1 cellular context compared by ENCODE assay signal in genomic region chr9:135979472-135980166, GRCh38.
TF ChIP-seq lines count a peak whose summit lies in the region.

No MANE protein-coding gene starts in this region.

TF ChIP-seq in HepG2, 621 proteins besides CTCF, POLR2A, EP300 and RAD21:
- TF ChIP-seq, protein P1, sequence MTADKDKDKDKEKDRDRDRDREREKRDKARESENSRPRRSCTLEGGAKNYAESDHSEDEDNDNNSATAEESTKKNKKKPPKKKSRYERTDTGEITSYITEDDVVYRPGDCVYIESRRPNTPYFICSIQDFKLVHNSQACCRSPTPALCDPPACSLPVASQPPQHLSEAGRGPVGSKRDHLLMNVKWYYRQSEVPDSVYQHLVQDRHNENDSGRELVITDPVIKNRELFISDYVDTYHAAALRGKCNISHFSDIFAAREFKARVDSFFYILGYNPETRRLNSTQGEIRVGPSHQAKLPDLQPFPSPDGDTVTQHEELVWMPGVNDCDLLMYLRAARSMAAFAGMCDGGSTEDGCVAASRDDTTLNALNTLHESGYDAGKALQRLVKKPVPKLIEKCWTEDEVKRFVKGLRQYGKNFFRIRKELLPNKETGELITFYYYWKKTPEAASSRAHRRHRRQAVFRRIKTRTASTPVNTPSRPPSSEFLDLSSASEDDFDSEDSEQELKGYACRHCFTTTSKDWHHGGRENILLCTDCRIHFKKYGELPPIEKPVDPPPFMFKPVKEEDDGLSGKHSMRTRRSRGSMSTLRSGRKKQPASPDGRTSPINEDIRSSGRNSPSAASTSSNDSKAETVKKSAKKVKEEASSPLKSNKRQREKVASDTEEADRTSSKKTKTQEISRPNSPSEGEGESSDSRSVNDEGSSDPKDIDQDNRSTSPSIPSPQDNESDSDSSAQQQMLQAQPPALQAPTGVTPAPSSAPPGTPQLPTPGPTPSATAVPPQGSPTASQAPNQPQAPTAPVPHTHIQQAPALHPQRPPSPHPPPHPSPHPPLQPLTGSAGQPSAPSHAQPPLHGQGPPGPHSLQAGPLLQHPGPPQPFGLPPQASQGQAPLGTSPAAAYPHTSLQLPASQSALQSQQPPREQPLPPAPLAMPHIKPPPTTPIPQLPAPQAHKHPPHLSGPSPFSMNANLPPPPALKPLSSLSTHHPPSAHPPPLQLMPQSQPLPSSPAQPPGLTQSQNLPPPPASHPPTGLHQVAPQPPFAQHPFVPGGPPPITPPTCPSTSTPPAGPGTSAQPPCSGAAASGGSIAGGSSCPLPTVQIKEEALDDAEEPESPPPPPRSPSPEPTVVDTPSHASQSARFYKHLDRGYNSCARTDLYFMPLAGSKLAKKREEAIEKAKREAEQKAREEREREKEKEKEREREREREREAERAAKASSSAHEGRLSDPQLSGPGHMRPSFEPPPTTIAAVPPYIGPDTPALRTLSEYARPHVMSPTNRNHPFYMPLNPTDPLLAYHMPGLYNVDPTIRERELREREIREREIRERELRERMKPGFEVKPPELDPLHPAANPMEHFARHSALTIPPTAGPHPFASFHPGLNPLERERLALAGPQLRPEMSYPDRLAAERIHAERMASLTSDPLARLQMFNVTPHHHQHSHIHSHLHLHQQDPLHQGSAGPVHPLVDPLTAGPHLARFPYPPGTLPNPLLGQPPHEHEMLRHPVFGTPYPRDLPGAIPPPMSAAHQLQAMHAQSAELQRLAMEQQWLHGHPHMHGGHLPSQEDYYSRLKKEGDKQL (CRISPR knock-in tag; IDR thresholded peaks at IDR 0.05; ENCODE audit: low read depth), result no peak
- no peak for TF ChIP-seq MED13 (CRISPR knock-in tag; IDR thresholded peaks at IDR 0.05)
- no peak for TF ChIP-seq SP5 (CRISPR knock-in tag; IDR thresholded peaks at IDR 0.05; ENCODE audit: borderline replicate concordance, low read depth)
- no peak for TF ChIP-seq TBP (CRISPR knock-in tag; IDR thresholded peaks at IDR 0.05)
- TF ChIP-seq ZBTB1 (CRISPR knock-in tag; IDR thresholded peaks at IDR 0.05; ENCODE audit: borderline replicate concordance), result no peak
- no peak for TF ChIP-seq RFX3 (CRISPR knock-in tag; IDR thresholded peaks at IDR 0.05)
- TF ChIP-seq RFXANK (CRISPR knock-in tag; IDR thresholded peaks at IDR 0.05), result no peak
- no peak for TF ChIP-seq SATB2 (CRISPR knock-in tag; IDR thresholded peaks at IDR 0.05)
- no peak for TF ChIP-seq ZNF614 (CRISPR knock-in tag; IDR thresholded peaks at IDR 0.05; ENCODE audit: borderline replicate concordance)
